8 cellular contexts compared by ENCODE assay signal in genomic region chr12:55931780-55932545, GRCh38. TPM values are rescaled to one million over a fixed set of nuclear protein-coding genes. Genes with fewer than 3 reads are reported as not detected.
DNase-seq lines count a peak whose midpoint lies in the region; FAIRE-seq and TF ChIP-seq lines count a peak whose summit lies in the region.

No MANE protein-coding gene starts in this region.

- TF ChIP-seq CTCF in 22Rv1 (IDR thresholded peaks at IDR 0.05) = no peak
- TF ChIP-seq CTCF in GM12865 (IDR thresholded peaks at IDR 0.05; ENCODE audit: insufficient read depth, low read depth, low read length, missing control alignments) = no peak
- no peak for TF ChIP-seq CTCF in kidney epithelial cell (IDR thresholded peaks at IDR 0.05; ENCODE audit: insufficient read depth, low read length, poor library complexity, severe bottlenecking)

- DNase-seq in GM12865 (ENCODE audit: low read depth) = peak; percentile 45
- no peak for DNase-seq in SK-N-MC (ENCODE audit: low read depth, low spot score)
- DNase-seq in cerebellar cortex (ENCODE audit: low spot score) = peak; percentile 37
- DNase-seq in kidney epithelial cell (ENCODE audit: low read depth) = no peak
- DNase-seq in small intestine = peak; percentile 61
- DNase-seq in SW480 (ENCODE audit: low spot score) = no peak
- no peak for DNase-seq in COR-L47 (lab: John Stamatoyannopoulos, UW)

- peak overlapping the region; percentile 82 for H3K4me3 ChIP-seq in GM12865 (ENCODE audit: low read depth, low read length)
- H3K4me3 ChIP-seq in SK-N-MC = peak overlapping the region; percentile 57
- peak overlapping the region; percentile 59 for H3K4me3 ChIP-seq in kidney epithelial cell (ENCODE audit: low read depth, low read length)
- H3K4me3 ChIP-seq in small intestine (ENCODE audit: low read depth in 1 of 2, low read length in 2 of 2) = peak overlapping the region; percentile 90 to 91

- H3K27ac ChIP-seq in 22Rv1 = peak overlapping the region; percentile 100
- no peak overlapping the region for H3K27ac ChIP-seq in SK-N-MC
- H3K27ac ChIP-seq in small intestine (ENCODE audit: low read depth in 1 of 2, low read length in 1 of 2) = peak overlapping the region; percentile 94 to 98

- H3K36me3 ChIP-seq in SK-N-MC (ENCODE audit: insufficient read depth, low read length) = no peaks in the 10 kb centered on the region
- H3K36me3 ChIP-seq in kidney epithelial cell (ENCODE audit: control insufficient read depth, insufficient read depth, low read length) = no peaks in the 10 kb centered on the region
- H3K36me3 ChIP-seq in small intestine (ENCODE audit: control insufficient read depth in 2 of 2, insufficient read depth in 2 of 2, low read length in 2 of 2) = peaks cover 0 to 2% of the 10 kb centered on the region in 2 donors

- H3K27me3 ChIP-seq in kidney epithelial cell (ENCODE audit: control insufficient read depth, insufficient read depth, low read length) (no peaks in the 10 kb centered on the region), small intestine (ENCODE audit: control insufficient read depth in 2 of 2, insufficient read depth in 2 of 2, low read length in 2 of 2) (no peaks in the 10 kb centered on the region)

- WGBS in small intestine, 3 donors = 0% methylated on average over 50 to 60 of the region's 60 CpGs

- H3K9ac ChIP-seq in SK-N-MC (ENCODE audit: insufficient read length) = peak overlapping the region; percentile 47

- no peak for FAIRE-seq in small intestine (lab: Jason Lieb, UNC)

- H3K9me3 ChIP-seq in SK-N-MC (ENCODE audit: low read depth, low read length) (no peaks in the 10 kb centered on the region), small intestine (ENCODE audit: control insufficient read depth, low read depth) (no peaks in the 10 kb centered on the region)

- H3K4me1 ChIP-seq in small intestine (ENCODE audit: control insufficient read depth in 2 of 2, insufficient read depth in 1 of 2, low read depth in 1 of 2, low read length in 1 of 2) = peaks cover 7 to 14% of the 10 kb centered on the region in 2 donors

RNA-seq across cellular contexts. Expression of gene DGKA, which starts 1.0 kb away (rescaled TPM):
- 59.4 and 60.9 TPM in 2 replicates for total RNA-seq in kidney epithelial cell
- 100 to 1,000 TPM in 2 of 3 donors, 10 to 100 TPM in 1; 41.3 to 386 (median 318) TPM for polyA plus RNA-seq in small intestine

RNA-seq across cellular contexts. Expression of gene PYM1, which starts 4.3 kb away (rescaled TPM):
- 43.5 and 47.6 TPM in 2 replicates for total RNA-seq in kidney epithelial cell
- 10 to 100 TPM; 57.7 to 85.7 (median 65.1) TPM for polyA plus RNA-seq in small intestine

RNA-seq across cellular contexts. Expression of gene PMEL, which starts 33.9 kb away (rescaled TPM):
- 0.96 and 1.1 TPM in 2 replicates for total RNA-seq in kidney epithelial cell
- polyA plus RNA-seq in small intestine = 1 to 10 TPM; 1.8 to 3.1 (median 2.2) TPM

RNA-seq across cellular contexts. Expression of gene CDK2, which starts 34.7 kb away (rescaled TPM):
- total RNA-seq in kidney epithelial cell = 21.4 and 23.2 TPM in 2 replicates
- polyA plus RNA-seq in small intestine = 10 to 100 TPM in 1 of 3 donors, 1 to 10 TPM in 2; 7.6 to 20.8 (median 9.7) TPM

RNA-seq across cellular contexts. Expression of gene RAB5B, which starts 41.9 kb away (rescaled TPM):
- total RNA-seq in kidney epithelial cell = 78.2 and 81.0 TPM in 2 replicates
- polyA plus RNA-seq in small intestine = 10 to 100 TPM; 45.8 to 49.4 (median 47.5) TPM

Comparison
In these comparisons a context has a peak if more than half of its experiments do, and no peak if none do; other contexts are left out.
1. DNase-seq: peak in GM12865 (single experiment), cerebellar cortex (single experiment) and small intestine (single experiment); none in SK-N-MC (single experiment), kidney epithelial cell (single experiment), SW480 (single experiment) and COR-L47 (single experiment).
2. Peak in every context shown above with its lines, with median percentiles within 50 percentile points of each other: H3K4me3 ChIP-seq.